Comparison of ENCODE assay signal across 24 cellular contexts in genomic region chr11:3020011-3020410, GRCh38. TPM values are rescaled to one million over a fixed set of nuclear protein-coding genes. Genes with fewer than 3 reads are reported as not detected.
DNase-seq lines count a peak whose midpoint lies in the region; ATAC-seq lines count a peak whose summit lies in the region.
"Had no signal": no experiment of that assay in that cellular context is flagged by ENCODE, and none has a peak within 500 bp of the region (broad histone marks: within the 10 kb centered on the region; RNA-seq: fewer than 3 reads in every experiment).

No MANE protein-coding gene starts in this region.

- no peak overlapping the region for H3K9ac ChIP-seq in neuronal stem cell (ENCODE audit: low read depth, low read length, poor library complexity)

- ATAC-seq in stimulated activated naive CD8-positive, alpha-beta T cell treated with anti-CD3 and anti-CD28 coated beads, Interleukin-15, Interleukin-2, amounts not matched to agents 100 U/mL and 50 U/mL, for 24 hours = no peak
- ATAC-seq in activated CD8-positive, alpha-beta T cell treated with anti-CD3 and anti-CD28 coated beads, Interleukin-2, amount 10 ng/mL, durations not matched to agents 7 days and 5 days = no peak
- ATAC-seq in HG03097 (IDR thresholded peaks at IDR 0.05; ENCODE audit: low FRiP score, unreplicated experiment) = no peak

- H3K4me1 Mint-ChIP-seq in stimulated activated naive CD8-positive, alpha-beta T cell treated with anti-CD3 and anti-CD28 coated beads, Interleukin-15, Interleukin-2, amounts not matched to agents 100 ng/mL and 50 ng/mL, for 24 hours (ENCODE audit: low read depth) = peaks cover 55% of the 10 kb centered on the region
- H3K4me1 Mint-ChIP-seq in activated CD8-positive, alpha-beta T cell treated with anti-CD3 and anti-CD28 coated beads, Interleukin-2, amount 10 ng/mL, durations not matched to agents 7 days and 5 days (ENCODE audit: low read depth) = peaks cover 86% of the 10 kb centered on the region

- H2BK5ac ChIP-seq in neuronal stem cell (ENCODE audit: low read length) = peak overlapping the region; percentile 4

- no peak overlapping the region for H2BK120ac ChIP-seq in neuronal stem cell (ENCODE audit: low read depth, low read length)

- DNase-seq in stimulated activated naive CD8-positive, alpha-beta T cell treated with anti-CD3 and anti-CD28 coated beads, Interleukin-15, Interleukin-2, amounts not matched to agents 100 U/mL and 50 U/mL, for 24 hours = no peak
- no peak for DNase-seq in activated CD8-positive, alpha-beta T cell treated with anti-CD3 and anti-CD28 coated beads, Interleukin-2, amount 10 ng/mL, durations not matched to agents 7 days and 5 days
- DNase-seq in neuronal stem cell (ENCODE audit: low spot score) = no peak
- DNase-seq in GOT3 (lab: John Stamatoyannopoulos, UW) = no peak
- no peak for DNase-seq in stimulated activated CD4-positive, alpha-beta T cell treated with anti-CD3 and anti-CD28 coated beads, Interleukin-12 subunit alpha, Interleukin-12 subunit beta, amount 100 ng/mL, for 4 hours
- DNase-seq: ACHN, Caco-2, GDM1, H7, HFFc6, IMR-90, Kasumi-1, MG63, NCI-H1048, NCI-H1436 treated with DMSO at 0.1 percent for 48 hours, NCI-H2029, NCI-H345, NCI-H524 treated with DMSO at 0.1 percent for 48 hours, PC-9, SIG-M5 had no signal

- H3K27me3 ChIP-seq in neuronal stem cell (ENCODE audit: control insufficient read depth in 3 of 3, insufficient read depth in 3 of 3, low read depth in 1 of 3, low read length in 3 of 3) = no peaks in the 10 kb centered on the region
- H3K27me3 ChIP-seq: MG63 had no signal

- H3K18ac ChIP-seq in neuronal stem cell (ENCODE audit: low read length) = peak overlapping the region; percentile 45

- peaks cover 3% of the 10 kb centered on the region for H3K79me1 ChIP-seq in neuronal stem cell (ENCODE audit: low read depth, low read length)

- H3K4me3 Mint-ChIP-seq in stimulated activated naive CD8-positive, alpha-beta T cell treated with anti-CD3 and anti-CD28 coated beads, Interleukin-15, Interleukin-2, amounts not matched to agents 100 ng/mL and 50 ng/mL, for 24 hours = no peak overlapping the region
- H3K4me3 Mint-ChIP-seq in activated CD8-positive, alpha-beta T cell treated with anti-CD3 and anti-CD28 coated beads, Interleukin-2, amount 10 ng/mL, durations not matched to agents 7 days and 5 days = no peak overlapping the region
- H3K4me3 Mint-ChIP-seq: HFFc6 had no signal

- no peak overlapping the region for H3K4me3 ChIP-seq in neuronal stem cell (ENCODE audit: low read length in 2 of 2)
- H3K4me3 ChIP-seq: MG63, PC-9 had no signal

- no peak overlapping the region for H3K14ac ChIP-seq in neuronal stem cell (ENCODE audit: low read length)

- H4K8ac ChIP-seq in neuronal stem cell (ENCODE audit: low read depth, low read length) = no peak overlapping the region

- H2BK15ac ChIP-seq in neuronal stem cell (ENCODE audit: low read length) = no peak overlapping the region

- no peak overlapping the region for H2AFZ ChIP-seq in neuronal stem cell (ENCODE audit: low read length)
- H2AFZ ChIP-seq: PC-9 had no signal

- peak overlapping the region; percentile 40 for H2AK5ac ChIP-seq in neuronal stem cell (ENCODE audit: low read depth, low read length)

- H3K36me3 ChIP-seq in neuronal stem cell (replicated peaks in 1 of 2; ENCODE audit: control insufficient read depth in 2 of 2, insufficient read depth in 2 of 2, low read length in 2 of 2) = peaks cover 38 to 82% of the 10 kb centered on the region in 2 donors

- no peak overlapping the region for H3K4me2 ChIP-seq in neuronal stem cell (ENCODE audit: insufficient read depth, low read length, poor library complexity, severe bottlenecking)
- H3K4me2 ChIP-seq: PC-9 had no signal

- H3K27me3 Mint-ChIP-seq in stimulated activated naive CD8-positive, alpha-beta T cell treated with anti-CD3 and anti-CD28 coated beads, Interleukin-15, Interleukin-2, amounts not matched to agents 100 ng/mL and 50 ng/mL, for 24 hours = no peaks in the 10 kb centered on the region
- H3K27me3 Mint-ChIP-seq in activated CD8-positive, alpha-beta T cell treated with anti-CD3 and anti-CD28 coated beads, Interleukin-2, amount 10 ng/mL, durations not matched to agents 7 days and 5 days (ENCODE audit: low read depth) = no peaks in the 10 kb centered on the region

- H4K91ac ChIP-seq in neuronal stem cell (ENCODE audit: low read depth, low read length, poor library complexity) = no peak overlapping the region

- no peak overlapping the region for H3K4ac ChIP-seq in neuronal stem cell (ENCODE audit: low read length)

- no CpG with 5 or more reads among the region's 12 CpGs for WGBS in neuronal stem cell (ENCODE audit: extremely low coverage in 2 of 2, insufficient read length in 2 of 2, insufficient replicate concordance in 1 of 2), 2 donors

- H3K9me3 Mint-ChIP-seq in stimulated activated naive CD8-positive, alpha-beta T cell treated with anti-CD3 and anti-CD28 coated beads, Interleukin-15, Interleukin-2, amounts not matched to agents 100 ng/mL and 50 ng/mL, for 24 hours = no peaks in the 10 kb centered on the region
- no peaks in the 10 kb centered on the region for H3K9me3 Mint-ChIP-seq in activated CD8-positive, alpha-beta T cell treated with anti-CD3 and anti-CD28 coated beads, Interleukin-2, amount 10 ng/mL, durations not matched to agents 7 days and 5 days (ENCODE audit: insufficient read depth)
- H3K9me3 Mint-ChIP-seq: HFFc6 had no signal

- POLR2A ChIA-PET in activated CD8-positive, alpha-beta T cell treated with anti-CD3 and anti-CD28 coated beads, Interleukin-2, amount 10 ng/mL, durations not matched to agents 7 days and 5 days (lab: Charles Lee) = interaction anchor here (1.2 to 1.9 kb wide), 3 partner anchors 31 to 54 kb away, joined by 3 to 7 read pairs (median 5); no protein-coding TSS in a partner anchor

- CTCF ChIA-PET in activated CD8-positive, alpha-beta T cell treated with anti-CD3 and anti-CD28 coated beads, Interleukin-2, amount 10 ng/mL, durations not matched to agents 7 days and 5 days (lab: Charles Lee) = interaction anchor here (1.6 to 3.7 kb wide), 8 partner anchors 16 to 127 kb away, joined by 4 to 77 read pairs (median 11); no protein-coding TSS in a partner anchor

- no peak overlapping the region for H3K27ac ChIP-seq in neuronal stem cell (replicated peaks; ENCODE audit: low read length)
- H3K27ac ChIP-seq: C4-2B, PC-9, RWPE1 had no signal

- peak overlapping the region; percentile 40 for H3K27ac Mint-ChIP-seq in stimulated activated naive CD8-positive, alpha-beta T cell treated with anti-CD3 and anti-CD28 coated beads, Interleukin-15, Interleukin-2, amounts not matched to agents 100 ng/mL and 50 ng/mL, for 24 hours
- peak overlapping the region; percentile 65 for H3K27ac Mint-ChIP-seq in activated CD8-positive, alpha-beta T cell treated with anti-CD3 and anti-CD28 coated beads, Interleukin-2, amount 10 ng/mL, durations not matched to agents 7 days and 5 days
- H3K27ac Mint-ChIP-seq: HFFc6 had no signal

- H2BK12ac ChIP-seq in neuronal stem cell (ENCODE audit: low read length) = peak overlapping the region; percentile 34

- H3K9me3 ChIP-seq in neuronal stem cell (replicated peaks in 1 of 2; ENCODE audit: control insufficient read depth in 2 of 2, insufficient read depth in 1 of 2, low read depth in 1 of 2, low read length in 2 of 2) = peaks cover 0 to 2% of the 10 kb centered on the region in 2 donors
- H3K9me3 ChIP-seq: Caco-2, MG63 had no signal

- H3K36me3 Mint-ChIP-seq in stimulated activated naive CD8-positive, alpha-beta T cell treated with anti-CD3 and anti-CD28 coated beads, Interleukin-15, Interleukin-2, amounts not matched to agents 100 ng/mL and 50 ng/mL, for 24 hours (ENCODE audit: low read depth) = peaks cover 80% of the 10 kb centered on the region
- peaks cover 78% of the 10 kb centered on the region for H3K36me3 Mint-ChIP-seq in activated CD8-positive, alpha-beta T cell treated with anti-CD3 and anti-CD28 coated beads, Interleukin-2, amount 10 ng/mL, durations not matched to agents 7 days and 5 days (ENCODE audit: low read depth)

- peak overlapping the region; percentile 8 for H3K23ac ChIP-seq in neuronal stem cell (ENCODE audit: low read depth, low read length, poor library complexity)

- peaks cover 7 to 10% of the 10 kb centered on the region in 2 donors for H3K4me1 ChIP-seq in neuronal stem cell (ENCODE audit: control insufficient read depth in 2 of 2, insufficient read depth in 1 of 2, low read depth in 1 of 2, low read length in 2 of 2)

RNA-seq across cellular contexts. Expression of gene NAP1L4, which starts 27.9 kb away (rescaled TPM):
- total RNA-seq in activated CD8-positive, alpha-beta T cell treated with anti-CD3 and anti-CD28 coated beads, Interleukin-2, amount 10 ng/mL, durations not matched to agents 7 days and 5 days = 100 to 1,000 TPM; 287 to 300 TPM
- 113 TPM for polyA plus RNA-seq in neuronal stem cell (2013, experiment 1 of 2)
- polyA plus RNA-seq in neuronal stem cell (2013, experiment 2 of 2) = 107 TPM

RNA-seq across cellular contexts. Expression of gene CARS1, which starts 37.2 kb away (rescaled TPM):
- 10 to 100 TPM; 74.6 to 81.5 TPM for total RNA-seq in activated CD8-positive, alpha-beta T cell treated with anti-CD3 and anti-CD28 coated beads, Interleukin-2, amount 10 ng/mL, durations not matched to agents 7 days and 5 days
- polyA plus RNA-seq in neuronal stem cell (2013, experiment 1 of 2) = 21.3 TPM
- 20.1 TPM for polyA plus RNA-seq in neuronal stem cell (2013, experiment 2 of 2)
